13 cellular contexts compared by ENCODE assay signal in genomic region chr11:117229931-117230285, GRCh38. TPM values are rescaled to one million over a fixed set of nuclear protein-coding genes. Genes with fewer than 3 reads are reported as not detected.
A peak's percentile ranks its signal among the peaks of the same experiment; 100 is the strongest.
DNase-seq lines count a peak whose midpoint lies in the region; ATAC-seq, FAIRE-seq and TF ChIP-seq lines count a peak whose summit lies in the region.
"Had no signal": no experiment of that assay in that cellular context is flagged by ENCODE, and none has a peak within 500 bp of the region (broad histone marks: within the 10 kb centered on the region; RNA-seq: fewer than 3 reads in every experiment).

No MANE protein-coding gene starts in this region.

- peaks cover 11% of the 10 kb centered on the region for H3K27me3 Mint-ChIP-seq in brain
- no peaks in the 10 kb centered on the region for H3K27me3 Mint-ChIP-seq in neural crest cell (ENCODE audit: low read depth)

- intact Hi-C loops in sciatic nerve (cut with DNase I), result loop anchor here (10.0 kb wide), 2 partner anchors 355 to 435 kb away; partner anchors contain the start of gene APOA5

- no peak for TF ChIP-seq POLR2A in NB4 (IDR thresholded peaks at IDR 0.05; ENCODE audit: extremely low read depth, insufficient read length)

- TF ChIP-seq CTCF in NB4 (IDR thresholded peaks at IDR 0.05; ENCODE audit: low read depth, low read length), result no peak
- TF ChIP-seq CTCF in brain (conservative IDR thresholded peaks at IDR 0.05), result no peak
- no peak for TF ChIP-seq CTCF in neural crest cell (conservative IDR thresholded peaks at IDR 0.05)

- peak overlapping the region; percentile 88; the same call in 1 of the 2 replicates for H3K4me3 ChIP-seq in GM08714 (ENCODE audit: low read length)
- peak overlapping the region; percentile 87 for H3K4me3 ChIP-seq in NB4 (ENCODE audit: low read depth, low read length)
- H3K4me3 ChIP-seq: SJCRH30 had no signal

- DNase-seq in NB4 (ENCODE audit: low read depth) (no peak), neural crest cell (ENCODE audit: low read depth, low spot score) (no peak), urothelium cell line (ENCODE audit: low spot score) (no peak), NCI-H345 (lab: John Stamatoyannopoulos, UW) (no peak), superior temporal gyrus (ENCODE audit: extremely low spot score) (no peak), sciatic nerve (ENCODE audit: low spot score) (no peak)
- DNase-seq: cerebellar nuclear complex, DMS153, NCI-H1092 treated with DMSO at 0.1 percent for 48 hours, NCI-H510A treated with DMSO at 0.1 percent for 48 hours, SJCRH30 had no signal

- no peak for ATAC-seq in sciatic nerve

- H3K36me3 Mint-ChIP-seq in brain (peaks cover 24% of the 10 kb centered on the region), neural crest cell (ENCODE audit: low read depth) (peaks cover 2% of the 10 kb centered on the region)

- H3K27ac Mint-ChIP-seq in brain (peak overlapping the region in 2 of 5 experiments; percentile 48 to 96), neural crest cell (ENCODE audit: unreplicated experiment) (no peak overlapping the region)

- no peaks in the 10 kb centered on the region for H3K9me3 Mint-ChIP-seq in brain
- H3K9me3 Mint-ChIP-seq in neural crest cell, result no peaks in the 10 kb centered on the region

- H3K4me1 Mint-ChIP-seq in brain (peaks cover 40% of the 10 kb centered on the region), neural crest cell (peaks cover 45% of the 10 kb centered on the region)

- H3K4me3 Mint-ChIP-seq in brain (peak overlapping the region; percentile 92 to 100 (median 95)), neural crest cell (peak overlapping the region; percentile 96)

- FAIRE-seq in urothelium cell line (lab: Jason Lieb, UNC), result no peak

RNA-seq across cellular contexts. Expression of gene PCSK7, which starts 2.0 kb away (rescaled TPM):
- polyA plus RNA-seq in brain (ENCODE audit: insufficient read depth, low read depth, low replicate concordance), result 20.5 TPM
- 49.7 and 53.1 TPM in 2 replicates for total RNA-seq in neural crest cell
- 68.7 TPM for total RNA-seq in sciatic nerve

RNA-seq across cellular contexts. Expression of gene RNF214, which starts 2.6 kb away (rescaled TPM):
- 20.7 TPM for polyA plus RNA-seq in brain (ENCODE audit: insufficient read depth, low read depth, low replicate concordance)
- 47.2 and 47.5 TPM in 2 replicates for total RNA-seq in neural crest cell
- 36.8 TPM for total RNA-seq in sciatic nerve

RNA-seq across cellular contexts. Expression of gene TAGLN, which starts 30.7 kb away (rescaled TPM):
- polyA plus RNA-seq in brain (ENCODE audit: insufficient read depth, low read depth, low replicate concordance), result 122 TPM
- total RNA-seq in neural crest cell (6.4 and 7.7 TPM in 2 replicates), sciatic nerve (1,988 TPM)

RNA-seq across cellular contexts. Expression of gene SIDT2, which starts 51.4 kb away (rescaled TPM):
- 22.4 TPM for polyA plus RNA-seq in brain (ENCODE audit: insufficient read depth, low read depth, low replicate concordance)
- total RNA-seq in neural crest cell (33.5 and 37.6 TPM in 2 replicates), sciatic nerve (94.4 TPM)

Comparison
In these comparisons a context has a peak if more than half of its experiments do, and no peak if none do; other contexts are left out.
1. RNA of gene TAGLN, which starts 30.7 kb away (total RNA-seq): 1,988 TPM in sciatic nerve (single experiment); 6.4 to 7.7 TPM in neural crest cell; every median in the first group is over 100 times any median in the second.